In genomic region chr4:519203-519651, GRCh38 we compare ENCODE assay signal across 16 cellular contexts. TPM values are rescaled to one million over a fixed set of nuclear protein-coding genes. Genes with fewer than 3 reads are reported as not detected.
"Had no signal": no experiment of that assay in that cellular context is flagged by ENCODE, and none has a peak within 500 bp of the region (broad histone marks: within the 10 kb centered on the region; RNA-seq: fewer than 3 reads in every experiment).

No MANE protein-coding gene starts in this region.

- H3K4me3 ChIP-seq: heart left ventricle, tibial nerve, uterus had no signal

- H3K4me1 ChIP-seq: heart left ventricle, tibial nerve, uterus had no signal

- DNase-seq: activated CD4-positive, alpha-beta T cell treated with anti-CD3 and anti-CD28 coated beads for 48 hours; activated CD8-positive, alpha-beta T cell treated with anti-CD3 and anti-CD28 coated beads for 36 hours; activated gamma-delta T cell; activated T-cell treated with anti-CD3 and anti-CD28 coated beads, Interleukin-2, amount 50 U/mL, for 48 hours; central memory CD4-positive, alpha-beta T cell; cortex of kidney; effector CD4-positive, alpha-beta T cell; heart left ventricle; natural killer cell; stimulated activated CD4-positive, alpha-beta T cell treated with anti-CD3 and anti-CD28 coated beads, Interleukin-2, amount 100 ng/mL, for 48 hours; stimulated activated naive B cell treated with anti-CD40 and anti-IgM and Interleukin-4, amounts not matched to agents 10 μg/mL and 1 μg/mL and 100 μg/mL, for 72 hours; T-helper 2 cell; uterus had no signal

- H3K27me3 ChIP-seq: heart left ventricle, tibial nerve, uterus had no signal

- H3K36me3 ChIP-seq: uterus had no signal

- ATAC-seq: activated CD8-positive, alpha-beta T cell treated with anti-CD3 and anti-CD28 coated beads for 36 hours; activated naive CD4-positive, alpha-beta T cell treated with anti-CD3 and anti-CD28 coated beads, Interleukin-2, amount 50 U/mL, for 72 hours; heart left ventricle; left lobe of liver; natural killer cell; stimulated activated naive B cell treated with anti-CD40 and anti-IgM and Interleukin-4, amounts not matched to agents 10 μg/mL and 1 μg/mL and 100 μg/mL, for 72 hours had no signal

- H3K9me3 ChIP-seq: heart left ventricle, tibial nerve, uterus had no signal

- H3K27ac ChIP-seq: heart left ventricle, tibial nerve, uterus had no signal

RNA-seq across cellular contexts. Expression of gene TMEM271, which starts 56.9 kb away (rescaled TPM):
- polyA plus RNA-seq: heart left ventricle had no signal
